10 cellular contexts compared by ENCODE assay signal in genomic region chr15:82950746-82951370, GRCh38. TPM values are rescaled to one million over a fixed set of nuclear protein-coding genes. Genes with fewer than 3 reads are reported as not detected.
DNase-seq lines count a peak whose midpoint lies in the region; ATAC-seq and TF ChIP-seq lines count a peak whose summit lies in the region.
"Had no signal": no experiment of that assay in that cellular context is flagged by ENCODE, and none has a peak within 500 bp of the region (broad histone marks: within the 10 kb centered on the region; RNA-seq: fewer than 3 reads in every experiment).

No MANE protein-coding gene starts in this region.

- peak overlapping the region in 1 of 3 donors; percentile 70 for H3K27ac ChIP-seq in right lobe of liver

- intact Hi-C loops in right lobe of liver (cut with DNase I) = no loop called here

- H3K9me3 ChIP-seq in right lobe of liver (no peaks in the 10 kb centered on the region), BE2C (no peaks in the 10 kb centered on the region), MG63 (no peaks in the 10 kb centered on the region)

- no peak overlapping the region for H3K4me3 ChIP-seq in GM12865 (ENCODE audit: low read depth, low read length)
- H3K4me3 ChIP-seq in right lobe of liver = peak overlapping the region in 2 of 3 donors; percentile 62 to 67
- no peak overlapping the region for H3K4me3 ChIP-seq in BE2C (ENCODE audit: low read depth, low read length)
- no peak overlapping the region for H3K4me3 ChIP-seq in MG63

- WGBS in right lobe of liver (ENCODE audit: insufficient coverage, low coverage, low lambda C conversion rate, missing lambda C conversion rate) = 27% methylated on average over 6 of the region's 6 CpGs

- H3K36me3 ChIP-seq in right lobe of liver (no peaks in the 10 kb centered on the region), BE2C (no peaks in the 10 kb centered on the region), MG63 (no peaks in the 10 kb centered on the region)

- DNase-seq in GM12865 (ENCODE audit: low read depth) (peak; percentile 47), GM20000 (ENCODE audit: low spot score) (peak; percentile 73), MV-4-11 (lab: John Stamatoyannopoulos, UW) (peak; percentile 48), right lobe of liver (no peak), BE2C (no peak), NCI-H146 (lab: John Stamatoyannopoulos, UW) (no peak), MG63 (no peak)
- DNase-seq: effector memory CD8-positive, alpha-beta T cell; right cardiac atrium had no signal

- TF ChIP-seq CTCF in GM12865 (IDR thresholded peaks at IDR 0.05; ENCODE audit: insufficient read depth, low read depth, low read length, missing control alignments) (no peak), GM20000 (IDR thresholded peaks at IDR 0.05; ENCODE audit: extremely low read depth, missing control alignments) (no peak), right lobe of liver (IDR thresholded peaks at IDR 0.05) (no peak), BE2C (IDR thresholded peaks at IDR 0.05; ENCODE audit: low read depth, low read length) (no peak)

- ATAC-seq in right lobe of liver = peak in 3 of 4 donors; percentile 2 to 7 (median 6)
- no peak for ATAC-seq in HG02642 (IDR thresholded peaks at IDR 0.05; ENCODE audit: poor library complexity, unreplicated experiment)
- ATAC-seq: effector memory CD8-positive, alpha-beta T cell had no signal

- TF ChIP-seq POLR2A in right lobe of liver (IDR thresholded peaks at IDR 0.05) = no peak

- H3K4me1 ChIP-seq in right lobe of liver = peaks cover 0 to 13% (median 3%) of the 10 kb centered on the region in 4 donors
- H3K4me1 ChIP-seq in BE2C = no peaks in the 10 kb centered on the region

- H3K27me3 ChIP-seq in right lobe of liver (no peaks in the 10 kb centered on the region), BE2C (no peaks in the 10 kb centered on the region), MG63 (no peaks in the 10 kb centered on the region)

RNA-seq across cellular contexts. Expression of gene HOMER2, which starts 1.7 kb away (rescaled TPM):
- 10 to 100 TPM; 16.8 to 66.2 (median 60.7) TPM for total RNA-seq in right lobe of liver
- polyA plus RNA-seq in BE2C (2012; ENCODE audit: insufficient read depth, insufficient read length, low read depth) = 46.3 TPM
- total RNA-seq in MG63 (2014; rRNA removed; shearing (Covaris generic); ENCODE audit: low replicate concordance) = 19.6 and 19.7 TPM in 2 replicates

RNA-seq across cellular contexts. Expression of gene RAMAC, which starts 35.2 kb away (rescaled TPM):
- total RNA-seq in right lobe of liver = 10 to 100 TPM in 5 of 6 experiments, 1 to 10 TPM in 1; 8.1 to 13.5 (median 11.5) TPM
- 67.6 TPM for polyA plus RNA-seq in BE2C (2012; ENCODE audit: insufficient read depth, insufficient read length, low read depth)
- total RNA-seq in MG63 (2014; rRNA removed; shearing (Covaris generic); ENCODE audit: low replicate concordance) = 25.1 and 28.5 TPM in 2 replicates

Comparison
In these comparisons a context has a peak if more than half of its experiments do, and no peak if none do; other contexts are left out.
1. DNase-seq: peak in GM12865 (single experiment), GM20000 (single experiment) and MV-4-11 (single experiment); none in right lobe of liver (0 of 3), BE2C (single experiment), NCI-H146 (single experiment) and MG63 (single experiment).
2. H3K4me3 ChIP-seq: peak in right lobe of liver (2 of 3); none in GM12865 (single experiment), BE2C (single experiment) and MG63 (single experiment).